ENCODE assay signal across 21 cellular contexts in genomic region chr3:13556214-13556613, GRCh38. TPM values are rescaled to one million over a fixed set of nuclear protein-coding genes. Genes with fewer than 3 reads are reported as not detected.
DNase-seq lines count a peak whose midpoint lies in the region; ATAC-seq and TF ChIP-seq lines count a peak whose summit lies in the region.
"Had no signal": no experiment of that assay in that cellular context is flagged by ENCODE, and none has a peak within 500 bp of the region (broad histone marks: within the 10 kb centered on the region; RNA-seq: fewer than 3 reads in every experiment).

No MANE protein-coding gene starts in this region.

- H3K9ac ChIP-seq in adipocyte (ENCODE audit: low read length) (peak overlapping the region; percentile 70), skeletal muscle tissue (ENCODE audit: low read depth in 1 of 3, low read length in 3 of 3) (peak overlapping the region in 1 of 3 donors; percentile 8)

- no peaks in the 10 kb centered on the region for H3K9me3 Mint-ChIP-seq in stimulated activated effector memory CD8-positive, alpha-beta T cell treated with anti-CD3 and anti-CD28 coated beads, Interleukin-12 subunit alpha, Interleukin-12 subunit beta, amount 100 ng/mL, for 72 hours
- H3K9me3 Mint-ChIP-seq: stimulated activated naive CD8-positive, alpha-beta T cell treated with anti-CD3 and anti-CD28 coated beads, Interleukin-15, Interleukin-2, amounts not matched to agents 100 ng/mL and 50 ng/mL, for 24 hours; T-cell had no signal

- H3K9me3 ChIP-seq in KOPT-K1 (ENCODE audit: insufficient read depth, low read length, poor library complexity, severe bottlenecking) (no peaks in the 10 kb centered on the region), adipocyte (ENCODE audit: control insufficient read depth, low read length) (no peaks in the 10 kb centered on the region), hepatocyte (ENCODE audit: low read depth) (no peaks in the 10 kb centered on the region), skeletal muscle tissue (ENCODE audit: control insufficient read depth in 3 of 3, low read length in 3 of 3) (no peaks in the 10 kb centered on the region)
- H3K9me3 ChIP-seq: MG63, upper lobe of right lung had no signal

- no peaks in the 10 kb centered on the region for H3K36me3 Mint-ChIP-seq in stimulated activated effector memory CD8-positive, alpha-beta T cell treated with anti-CD3 and anti-CD28 coated beads, Interleukin-12 subunit alpha, Interleukin-12 subunit beta, amount 100 ng/mL, for 72 hours
- H3K36me3 Mint-ChIP-seq: T-cell had no signal

- H3K4me2 ChIP-seq in hepatocyte, result peak overlapping the region; percentile 37

- H3K4me1 Mint-ChIP-seq in stimulated activated effector memory CD8-positive, alpha-beta T cell treated with anti-CD3 and anti-CD28 coated beads, Interleukin-12 subunit alpha, Interleukin-12 subunit beta, amount 100 ng/mL, for 72 hours, result no peaks in the 10 kb centered on the region

- H3K27ac ChIP-seq in KOPT-K1 (ENCODE audit: low read depth, low read length, poor library complexity, severe bottlenecking) (peak overlapping the region; percentile 96), hepatocyte (peak overlapping the region; percentile 74), skeletal muscle tissue (ENCODE audit: low read depth, low read length) (peak overlapping the region; percentile 19)
- H3K27ac ChIP-seq: upper lobe of right lung had no signal

- no peak overlapping the region for H3K4me3 Mint-ChIP-seq in stimulated activated effector memory CD8-positive, alpha-beta T cell treated with anti-CD3 and anti-CD28 coated beads, Interleukin-12 subunit alpha, Interleukin-12 subunit beta, amount 100 ng/mL, for 72 hours
- H3K4me3 Mint-ChIP-seq: stimulated activated naive CD8-positive, alpha-beta T cell treated with anti-CD3 and anti-CD28 coated beads, Interleukin-15, Interleukin-2, amounts not matched to agents 100 ng/mL and 50 ng/mL, for 24 hours; T-cell had no signal

- WGBS in hepatocyte (ENCODE audit: low lambda C conversion rate, missing lambda C conversion rate), result 43% methylated on average over 6 of the region's 6 CpGs

- no peak overlapping the region for H2AFZ ChIP-seq in hepatocyte

- CTCF ChIA-PET in GM10248 (lab: Yijun Ruan, JAX), result no interaction called here

- peaks cover 82% of the 10 kb centered on the region for H3K4me1 ChIP-seq in adipocyte (ENCODE audit: control insufficient read depth, insufficient read depth, low read length)
- peaks cover 8% of the 10 kb centered on the region for H3K4me1 ChIP-seq in hepatocyte (ENCODE audit: insufficient read depth)
- H3K4me1 ChIP-seq in skeletal muscle tissue (ENCODE audit: control insufficient read depth in 3 of 3, insufficient read depth in 3 of 3, low read length in 3 of 3), result peaks cover 19 to 31% (median 21%) of the 10 kb centered on the region in 3 donors

- DNase-seq in adipocyte (ENCODE audit: low read depth) (no peak), hepatocyte (ENCODE audit: low spot score) (peak; percentile 51), GM10248 (ENCODE audit: extremely low spot score) (no peak), mucosa of gallbladder (ENCODE audit: low spot score) (no peak)
- no peak for DNase-seq in stimulated activated effector memory CD8-positive, alpha-beta T cell treated with anti-CD3 and anti-CD28 coated beads, Interleukin-12 subunit alpha, Interleukin-12 subunit beta, amount 100 ng/mL, for 72 hours (ENCODE audit: low spot score in 2 of 2)
- DNase-seq: activated CD4-positive, alpha-beta T cell treated with anti-CD3 and anti-CD28 coated beads, Interleukin-2, amount 50 U/mL, for 1 hour; activated CD8-positive, alpha-beta memory T cell treated with anti-CD3 and anti-CD28 coated beads, Interleukin-2, amount 50 U/mL, for 48 hours; activated effector memory CD4-positive, alpha-beta T cell treated with anti-CD3 and anti-CD28 coated beads, Interleukin-2, amount 50 U/mL, for 16 hours; AML-193; MG63; NCI-H1417 treated with DMSO at 0.1 percent for 48 hours; NCI-H2171; NCI-H524 treated with DMSO at 0.1 percent for 48 hours; SIG-M5; stimulated activated CD4-positive, alpha-beta T cell treated with anti-CD3 and anti-CD28 coated beads, Interleukin-4, amount 100 ng/mL, for 1 hour; T-cell; upper lobe of right lung had no signal

- H3K4me3 ChIP-seq in adipocyte (ENCODE audit: low read length), result peak overlapping the region; percentile 43
- no peak overlapping the region for H3K4me3 ChIP-seq in hepatocyte
- no peak overlapping the region for H3K4me3 ChIP-seq in skeletal muscle tissue (ENCODE audit: low read length in 3 of 3)
- H3K4me3 ChIP-seq: dorsolateral prefrontal cortex, MG63, upper lobe of right lung had no signal

- POLR2A ChIA-PET in GM10248 (lab: Yijun Ruan, JAX), result no interaction called here

- ATAC-seq in stimulated activated effector memory CD8-positive, alpha-beta T cell treated with anti-CD3 and anti-CD28 coated beads, Interleukin-12 subunit alpha, Interleukin-12 subunit beta, amount 100 ng/mL, for 72 hours, result no peak
- ATAC-seq: T-cell, upper lobe of right lung had no signal

- no peaks in the 10 kb centered on the region for H3K9me2 ChIP-seq in hepatocyte (replicated peaks; ENCODE audit: insufficient read depth)

- H3K36me3 ChIP-seq in KOPT-K1 (ENCODE audit: insufficient read depth, low read length) (no peaks in the 10 kb centered on the region), adipocyte (ENCODE audit: control insufficient read depth, insufficient read depth, low read length, severe bottlenecking) (peaks cover 31% of the 10 kb centered on the region), hepatocyte (replicated peaks; ENCODE audit: insufficient read depth, low read depth) (no peaks in the 10 kb centered on the region), skeletal muscle tissue (ENCODE audit: control insufficient read depth in 3 of 3, insufficient read depth in 3 of 3, low read length in 3 of 3) (no peaks in the 10 kb centered on the region)
- H3K36me3 ChIP-seq: MG63, upper lobe of right lung had no signal

- no peak overlapping the region for H3K27ac Mint-ChIP-seq in stimulated activated effector memory CD8-positive, alpha-beta T cell treated with anti-CD3 and anti-CD28 coated beads, Interleukin-12 subunit alpha, Interleukin-12 subunit beta, amount 100 ng/mL, for 72 hours
- H3K27ac Mint-ChIP-seq: stimulated activated naive CD8-positive, alpha-beta T cell treated with anti-CD3 and anti-CD28 coated beads, Interleukin-15, Interleukin-2, amounts not matched to agents 100 ng/mL and 50 ng/mL, for 24 hours had no signal

- TF ChIP-seq CTCF in hepatocyte (IDR thresholded peaks at IDR 0.05; ENCODE audit: poor library complexity), result no peak
- TF ChIP-seq CTCF in GM10248 (IDR thresholded peaks at IDR 0.05; ENCODE audit: control extremely low read depth, extremely low read depth, low read depth, missing control alignments), result no peak

- H3K27me3 ChIP-seq in adipocyte (replicated peaks; ENCODE audit: control insufficient read depth, insufficient read depth, low read length), result no peaks in the 10 kb centered on the region
- no peaks in the 10 kb centered on the region for H3K27me3 ChIP-seq in hepatocyte
- H3K27me3 ChIP-seq in skeletal muscle tissue (ENCODE audit: control insufficient read depth in 3 of 3, insufficient read depth in 3 of 3, low read length in 3 of 3), result peaks cover 0 to 17% (median 17%) of the 10 kb centered on the region in 3 donors
- H3K27me3 ChIP-seq: dorsolateral prefrontal cortex, MG63, upper lobe of right lung had no signal

- H3K79me2 ChIP-seq in hepatocyte, result peaks cover 2% of the 10 kb centered on the region

- no peaks in the 10 kb centered on the region for H4K20me1 ChIP-seq in hepatocyte (ENCODE audit: insufficient read depth, poor library complexity, severe bottlenecking)

RNA-seq across cellular contexts. Expression of gene FBLN2, which starts 7.3 kb away (rescaled TPM):
- 73.8 and 75.8 TPM in 2 replicates for total RNA-seq in hepatocyte
- 76.2 and 85.6 TPM in 2 replicates for polyA plus RNA-seq in hepatocyte
- 35.5 TPM for total RNA-seq in skeletal muscle tissue
- total RNA-seq in mucosa of gallbladder, result 44.3 TPM

Comparison
In these comparisons a context has a peak if more than half of its experiments do, and no peak if none do; other contexts are left out.
1. H3K27ac ChIP-seq: peak in every context shown above with its lines; median percentile 96 in KOPT-K1; 74 in hepatocyte; 19 in skeletal muscle tissue.